ENCODE assay signal across 21 cellular contexts in genomic region chr11:78541537-78541936, GRCh38. TPM values are rescaled to one million over a fixed set of nuclear protein-coding genes. Genes with fewer than 3 reads are reported as not detected.
DNase-seq lines count a peak whose midpoint lies in the region; ATAC-seq, FAIRE-seq and TF ChIP-seq lines count a peak whose summit lies in the region.
"Had no signal": no experiment of that assay in that cellular context is flagged by ENCODE, and none has a peak within 500 bp of the region (broad histone marks: within the 10 kb centered on the region; RNA-seq: fewer than 3 reads in every experiment).

No MANE protein-coding gene starts in this region.

- H3K18ac ChIP-seq in IMR-90 (ENCODE audit: low read depth, low read length): no peak overlapping the region

- H3K4ac ChIP-seq in IMR-90 (ENCODE audit: low read depth, low read length): no peak overlapping the region

- H3K79me2 ChIP-seq in fibroblast of lung (ENCODE audit: control insufficient read depth, insufficient read depth, low read length): no peaks in the 10 kb centered on the region

- H3K9me1 ChIP-seq in IMR-90 (ENCODE audit: insufficient read depth, low read length): peaks cover 6% of the 10 kb centered on the region

- H4K8ac ChIP-seq in IMR-90 (ENCODE audit: low read depth in 2 of 2, low read length in 2 of 2): no peak overlapping the region

- H2AFZ ChIP-seq in IMR-90 (replicated peaks; ENCODE audit: low read length, poor library complexity): no peak overlapping the region
- no peak overlapping the region for H2AFZ ChIP-seq in fibroblast of lung (ENCODE audit: low read length)

- no peak overlapping the region for H2BK20ac ChIP-seq in IMR-90 (ENCODE audit: low read depth, low read length)

- H3K36me3 ChIP-seq in IMR-90 (ENCODE audit: control insufficient read depth, insufficient read depth, low read length) (peaks cover 3% of the 10 kb centered on the region; the same call in 1 of the 2 replicates), fibroblast of lung (ENCODE audit: control insufficient read depth, insufficient read depth, low read length) (no peaks in the 10 kb centered on the region)

- H3K14ac ChIP-seq in IMR-90 (replicated peaks; ENCODE audit: low read depth, low read length): no peak overlapping the region

- in situ Hi-C loops in IMR-90 (cut with MboI; ENCODE audit: low sequenced_read_pairs): no loop called here

- peaks cover 0 to 15% of the 10 kb centered on the region in 2 experiments; a peak in 2 of 4 replicates for H3K79me1 ChIP-seq in IMR-90 (ENCODE audit: low read depth in 1 of 2, low read length in 2 of 2)

- DNase-seq in GM12892 (ENCODE audit: insufficient read length) (no peak), IMR-90 (no peak), fibroblast of lung (ENCODE audit: low read depth in 2 of 2) (no peak), epidermal melanocyte (ENCODE audit: insufficient read length, low spot score) (no peak), HT-29 (ENCODE audit: low spot score) (no peak), COLO668 (lab: John Stamatoyannopoulos, UW; ENCODE audit: unreplicated experiment) (no peak)
- DNase-seq: AML-193, Caco-2, GF-D8, H9, NCI-H1048, NCI-H1436 treated with DMSO at 0.1 percent for 48 hours, NCI-H2029, NCI-H345, NCI-H524 treated with DMSO at 0.1 percent for 48 hours, PC-3, SIG-M5, T-helper 1 cell had no signal

- H2AK5ac ChIP-seq in IMR-90 (ENCODE audit: low read depth, low read length): no peak overlapping the region; the same call in 1 of the 2 replicates

- intact Hi-C loops in IMR-90 (cut with micrococcal nuclease): no loop called here

- no peak for TF ChIP-seq RAD21 in IMR-90 (IDR thresholded peaks at IDR 0.05; ENCODE audit: low read length)

- 0 out of 2 replicates have a peak overlapping the region, but pooled peaks have one; percentile 6 for H3K23ac ChIP-seq in IMR-90 (ENCODE audit: low read depth, low read length)

- no peak overlapping the region; the same call in 2 of the 3 replicates for H2BK15ac ChIP-seq in IMR-90 (ENCODE audit: low read depth, low read length)

- H3K4me1 ChIP-seq in IMR-90 (ENCODE audit: control insufficient read depth, insufficient read depth, low read length): peaks cover 5% of the 10 kb centered on the region
- H3K4me1 ChIP-seq in fibroblast of lung (ENCODE audit: control insufficient read depth, extremely low read depth, insufficient read depth, low read length): no peaks in the 10 kb centered on the region

- no peak overlapping the region for H3K56ac ChIP-seq in IMR-90 (ENCODE audit: extremely low read depth, insufficient read depth, low read length)

- no peak overlapping the region for H3K9ac ChIP-seq in IMR-90 (ENCODE audit: low read depth, low read length)
- H3K9ac ChIP-seq in fibroblast of lung (ENCODE audit: insufficient read depth, low read length): no peak overlapping the region
- H3K9ac ChIP-seq: KMS-11 had no signal

- H2AK9ac ChIP-seq in IMR-90 (replicated peaks; ENCODE audit: low read depth, low read length, poor library complexity): no peak overlapping the region

- POLR2A ChIA-PET in IMR-90 (lab: Charles Lee; ENCODE audit: unreplicated experiment): interaction anchor here (0.7 kb wide), 1 partner anchor 1691 kb away, joined by 3 read pairs; no protein-coding TSS in a partner anchor

- H3K9me3 ChIP-seq in IMR-90 (ENCODE audit: control insufficient read depth, insufficient read depth, low read length) (no peaks in the 10 kb centered on the region), fibroblast of lung (ENCODE audit: control insufficient read depth, insufficient read depth, low read depth, low read length) (no peaks in the 10 kb centered on the region)
- H3K9me3 ChIP-seq: Caco-2 had no signal

- H4K5ac ChIP-seq in IMR-90 (ENCODE audit: low read depth, low read length): no peak overlapping the region

- H2BK120ac ChIP-seq in IMR-90 (ENCODE audit: low read depth, low read length): no peak overlapping the region; the same call in 1 of the 2 replicates

- H4K20me1 ChIP-seq in IMR-90 (ENCODE audit: insufficient read depth, low read length) (no peaks in the 10 kb centered on the region), fibroblast of lung (ENCODE audit: control insufficient read depth, extremely low read depth, insufficient read depth, low read length) (no peaks in the 10 kb centered on the region)

- FAIRE-seq in GM12892 (lab: Jason Lieb, UNC): peak; percentile 70

- peak; percentile 32 for ATAC-seq in IMR-90 (ENCODE audit: low read depth)
- ATAC-seq in GM21515 (IDR thresholded peaks at IDR 0.05; ENCODE audit: unreplicated experiment): no peak

- H3K4me3 ChIP-seq in IMR-90 (ENCODE audit: insufficient read depth, low read depth, low read length) (no peak overlapping the region), fibroblast of lung (replicated peaks in 1 of 4; ENCODE audit: control extremely low read depth in 1 of 4, insufficient read depth in 1 of 4, low read depth in 3 of 4, low read length in 4 of 4) (no peak overlapping the region)

- TF ChIP-seq POLR2A in GM12892 (IDR thresholded peaks at IDR 0.05; ENCODE audit: low read depth, low read length) (no peak), IMR-90 (IDR thresholded peaks at IDR 0.05; ENCODE audit: low read depth, low read length) (no peak)

- H3K4me2 ChIP-seq in IMR-90 (ENCODE audit: low read depth, low read length) (peak overlapping the region; percentile 50; the same call in 1 of the 2 replicates), fibroblast of lung (ENCODE audit: extremely low read depth, insufficient read depth, low read length) (peak overlapping the region; percentile 48)
- H3K4me2 ChIP-seq: KMS-11 had no signal

- CTCF ChIA-PET in IMR-90 (lab: Yijun Ruan, JAX): no interaction called here

- TF ChIP-seq CTCF in IMR-90 (conservative IDR thresholded peaks at IDR 0.05; ENCODE audit: low read depth, low read length) (no peak), fibroblast of lung (conservative IDR thresholded peaks at IDR 0.05 in 1 of 2, IDR thresholded peaks at IDR 0.05 in 1 of 2; ENCODE audit: low read depth in 1 of 2, low read length in 2 of 2) (no peak)

- H2BK5ac ChIP-seq in IMR-90 (ENCODE audit: low read depth, low read length, poor library complexity, severe bottlenecking): no peak overlapping the region

- no TSS peak for BruUV-seq in IMR-90 (replicated peaks; lab: Mats Ljungman, UMichigan)

- dilution Hi-C loops in IMR-90 (cut with HindIII; ENCODE audit: low sequenced_read_pairs, unreplicated experiment): no loop called here

- H3K27ac ChIP-seq in IMR-90 (ENCODE audit: insufficient read depth, low read length) (no peak overlapping the region), fibroblast of lung (ENCODE audit: insufficient read depth, low read length) (no peak overlapping the region)
- H3K27ac ChIP-seq: KMS-11, RWPE1 had no signal

- H3K27me3 ChIP-seq in IMR-90 (ENCODE audit: control insufficient read depth, insufficient read depth, low read length) (no peaks in the 10 kb centered on the region), fibroblast of lung (ENCODE audit: control insufficient read depth, insufficient read depth, low read length) (no peaks in the 10 kb centered on the region)

- H4K91ac ChIP-seq in IMR-90 (ENCODE audit: insufficient read depth, low read depth, low read length): no peak overlapping the region

- WGBS in IMR-90 (ENCODE audit: extremely low coverage in 2 of 2, insufficient read length in 1 of 2), 2 experiments: no CpG with 5 or more reads among the region's 3 CpGs

TF ChIP-seq in IMR-90, 13 proteins besides CTCF, POLR2A, EP300 and RAD21:
- TF ChIP-seq CHD1 (IDR thresholded peaks at IDR 0.05; ENCODE audit: low read depth, low read length): no peak
- no peak for TF ChIP-seq RFX5 (IDR thresholded peaks at IDR 0.05; ENCODE audit: low read depth, low read length)
- no peak for TF ChIP-seq NFE2L2 (IDR thresholded peaks at IDR 0.05; ENCODE audit: low read depth, low read length)
- no peak for TF ChIP-seq CEBPB (IDR thresholded peaks at IDR 0.05; ENCODE audit: low read depth, low read length)
- TF ChIP-seq MXI1 (IDR thresholded peaks at IDR 0.05; ENCODE audit: borderline replicate concordance, low read depth, low read length): no peak
- TF ChIP-seq BHLHE40 (IDR thresholded peaks at IDR 0.05; ENCODE audit: low read depth, low read length): no peak
- no peak for TF ChIP-seq MAZ (IDR thresholded peaks at IDR 0.05; ENCODE audit: borderline replicate concordance, low read depth, low read length)
TF ChIP-seq in IMR-90: peak in this region for 0.

RNA-seq across cellular contexts. Expression of gene NARS2, which starts 33.1 kb away (rescaled TPM):
- polyA plus RNA-seq in GM12892 (2012; ENCODE audit: missing spikeins): 22.9 TPM
- total RNA-seq in IMR-90 (2012; rRNA removed) (15.8 and 16.4 TPM in 2 replicates), fibroblast of lung (15.7 and 18.5 TPM in 2 replicates)
- polyA plus RNA-seq in IMR-90 (2012; rRNA removed) (6.0 and 8.0 TPM in 2 replicates), fibroblast of lung (13.2 and 15.3 TPM in 2 replicates)
- 2.7 and 5.8 TPM in 2 replicates for polyA plus RNA-seq in IMR-90 (2012; cell fraction: cytosol; rRNA removed)
- 1.7 and 5.3 TPM in 2 replicates for polyA plus RNA-seq in IMR-90 (2012; cell fraction: nucleus; rRNA removed; ENCODE audit: low replicate concordance)
- polyA plus RNA-seq in fibroblast of lung (2012): 11.2 and 11.9 TPM in 2 replicates
- polyA minus RNA-seq in fibroblast of lung (ENCODE audit: low replicate concordance): 0.82 and 1.6 TPM in 2 replicates
- total RNA-seq in HT-29 (2014; rRNA removed; shearing (Covaris generic)): 14.0 and 20.8 TPM in 2 replicates
